Comparison of ENCODE assay signal across 1 cellular context in genomic region chr4:8516061-8516573, GRCh38.
TF ChIP-seq lines count a peak whose summit lies in the region.

No MANE protein-coding gene starts in this region.

TF ChIP-seq in WTC11, 78 proteins besides CTCF, POLR2A, EP300 and RAD21 (continued from another document):
- TF ChIP-seq ZNF281 (CRISPR knock-in tag; IDR thresholded peaks at IDR 0.05) (no peak), ETV6 (CRISPR knock-in tag; IDR thresholded peaks at IDR 0.05) (no peak), CREB1 (CRISPR knock-in tag; IDR thresholded peaks at IDR 0.05) (no peak), ZNF138 (CRISPR knock-in tag; conservative IDR thresholded peaks at IDR 0.05) (no peak), ZNF416 (CRISPR knock-in tag; IDR thresholded peaks at IDR 0.05) (no peak), ZNF263 (CRISPR knock-in tag; IDR thresholded peaks at IDR 0.05; ENCODE audit: low read depth) (no peak), GRHL2 (CRISPR knock-in tag; IDR thresholded peaks at IDR 0.05; ENCODE audit: insufficient replicate concordance, severe bottlenecking) (no peak)
